8 cellular contexts compared by ENCODE assay signal in genomic region chr18:27605107-27605834, GRCh38.
A peak's percentile ranks its signal among the peaks of the same experiment; 100 is the strongest.
DNase-seq lines count a peak whose midpoint lies in the region; ATAC-seq and TF ChIP-seq lines count a peak whose summit lies in the region.

No MANE protein-coding gene starts in this region.

- TF ChIP-seq CTCF in DOHH2 (IDR thresholded peaks at IDR 0.05; ENCODE audit: low read depth, low read length, poor library complexity, severe bottlenecking) (peak; percentile 73), GM20000 (IDR thresholded peaks at IDR 0.05; ENCODE audit: extremely low read depth, missing control alignments) (peak; percentile 82), astrocyte of the cerebellum (IDR thresholded peaks at IDR 0.05; ENCODE audit: low read depth, low read length, missing control alignments) (peak; percentile 83), sigmoid colon (IDR thresholded peaks at IDR 0.05) (peak in 3 of 4 experiments; percentile 46 to 71 (median 59))

- no peaks in the 10 kb centered on the region for H4K20me1 ChIP-seq in DOHH2 (ENCODE audit: control insufficient read depth, insufficient read depth, low read depth, low read length)

- peak; percentile 70 for ATAC-seq in HG03575 (IDR thresholded peaks at IDR 0.05; ENCODE audit: extremely low read depth, insufficient number of reproducible peaks, low FRiP score, unreplicated experiment)

- no peaks in the 10 kb centered on the region for H3F3A ChIP-seq in DOHH2 (ENCODE audit: control insufficient read depth, insufficient read depth)

- H3K79me2 ChIP-seq in DOHH2 (ENCODE audit: control insufficient read depth, low read length): no peaks in the 10 kb centered on the region

- H3K4me1 ChIP-seq in DOHH2 (ENCODE audit: control insufficient read depth, low read length): no peaks in the 10 kb centered on the region
- H3K4me1 ChIP-seq in sigmoid colon: no peaks in the 10 kb centered on the region

- DNase-seq in GM20000 (ENCODE audit: low spot score) (peak; percentile 38), NCI-H524 (lab: John Stamatoyannopoulos, UW) (peak; percentile 61 to 79), astrocyte of the cerebellum (ENCODE audit: low read depth) (peak; percentile 80), hippocampal formation (lab: John Stamatoyannopoulos, UW) (peak; percentile 36 to 84), sigmoid colon (no peak), mesenteric fat pad (ENCODE audit: low spot score) (no peak)

- 27 to 28% methylated on average over 5 of the region's 5 CpGs for WGBS in sigmoid colon, 2 donors

- intact Hi-C loops in sigmoid colon (cut with DNase I): loop anchor here (10.0 kb wide), 1 partner anchor 580 kb away; no protein-coding TSS in a partner anchor

- no peak overlapping the region for H3K27ac ChIP-seq in DOHH2 (ENCODE audit: low read depth, low read length)
- H3K27ac ChIP-seq in sigmoid colon: no peak overlapping the region

- H3K4me3 ChIP-seq in DOHH2 (ENCODE audit: low read length) (no peak overlapping the region), astrocyte of the cerebellum (ENCODE audit: low read depth, low read length) (no peak overlapping the region), sigmoid colon (no peak overlapping the region)

- in situ Hi-C loops in astrocyte of the cerebellum (cut with HindIII; ENCODE audit: low sequenced_read_pairs): no loop called here

- no peak overlapping the region for H3K4me2 ChIP-seq in DOHH2 (ENCODE audit: low read length)

- no peak for TF ChIP-seq POLR2A in sigmoid colon (IDR thresholded peaks at IDR 0.05)

- H3K27me3 ChIP-seq in DOHH2 (ENCODE audit: control insufficient read depth, low read length): no peaks in the 10 kb centered on the region
- no peaks in the 10 kb centered on the region for H3K27me3 ChIP-seq in sigmoid colon

- H3K36me3 ChIP-seq in DOHH2 (ENCODE audit: control insufficient read depth, low read length) (no peaks in the 10 kb centered on the region), sigmoid colon (no peaks in the 10 kb centered on the region)

- H3K9me2 ChIP-seq in DOHH2 (replicated peaks; ENCODE audit: control insufficient read depth, low read length): no peaks in the 10 kb centered on the region

- no peaks in the 10 kb centered on the region for H3K9me3 ChIP-seq in DOHH2 (ENCODE audit: control insufficient read depth, insufficient read depth, low read length)
- H3K9me3 ChIP-seq in sigmoid colon: no peaks in the 10 kb centered on the region

- TF ChIP-seq EP300 in sigmoid colon (IDR thresholded peaks at IDR 0.05): no peak

Comparison
In these comparisons a context has a peak if more than half of its experiments do, and no peak if none do; other contexts are left out.
1. DNase-seq: peak in GM20000 (single experiment), NCI-H524 (2 of 2), astrocyte of the cerebellum (single experiment) and hippocampal formation (2 of 2); none in sigmoid colon (single experiment) and mesenteric fat pad (single experiment).
2. Peak in every context shown above with its lines, with median percentiles within 50 percentile points of each other: CTCF ChIP-seq.